In genomic region chr2:189440947-189441708, GRCh38 we compare ENCODE assay signal across 8 cellular contexts. TPM values are rescaled to one million over a fixed set of nuclear protein-coding genes. Genes with fewer than 3 reads are reported as not detected.
DNase-seq lines count a peak whose midpoint lies in the region; ATAC-seq, FAIRE-seq and TF ChIP-seq lines count a peak whose summit lies in the region.

Gene WDR75 (plus strand): TSS chr2:189441474. CDS start chr2:189441493, 19 bp downstream.

- H3K36me3 ChIP-seq in small intestine (ENCODE audit: control insufficient read depth in 2 of 2, insufficient read depth in 2 of 2, low read length in 2 of 2) = peaks cover 0 to 2% of the 10 kb centered on the region in 2 donors

- H3K27me3 ChIP-seq in small intestine (ENCODE audit: control insufficient read depth in 2 of 2, insufficient read depth in 2 of 2, low read length in 2 of 2) = no peaks in the 10 kb centered on the region

- DNase-seq in AG04449 (ENCODE audit: low read depth, low spot score) (peak; percentile 69), NCI-H2227 treated with DMSO at 0.1 percent for 48 hours (lab: John Stamatoyannopoulos, UW) (peak; percentile 100), cardiac fibroblast (ENCODE audit: low read depth in 2 of 2) (peak; percentile 96 to 97), iPS-NIHi11 (ENCODE audit: low spot score) (peak; percentile 91), small intestine (peak; percentile 96)

- ATAC-seq in GM18907 (IDR thresholded peaks at IDR 0.05; ENCODE audit: unreplicated experiment) (peak; percentile 94), HG03159 (IDR thresholded peaks at IDR 0.05; ENCODE audit: unreplicated experiment) (peak; percentile 87)

- no peaks in the 10 kb centered on the region for H3K9me3 ChIP-seq in small intestine (ENCODE audit: control insufficient read depth, low read depth)

- H3K27ac ChIP-seq in small intestine (ENCODE audit: low read depth in 1 of 2, low read length in 1 of 2) = peak within 1 kb of the TSS; percentile 94 to 96

- POLR2A ChIA-PET in AG04449 (lab: Yijun Ruan, JAX) = interaction anchor here (0.6 to 0.7 kb wide), 2 partner anchors 39 to 379 kb away, joined by 3 read pairs; no protein-coding TSS in a partner anchor

- peaks cover 2 to 16% of the 10 kb centered on the region in 2 donors for H3K4me1 ChIP-seq in small intestine (ENCODE audit: control insufficient read depth in 2 of 2, insufficient read depth in 1 of 2, low read depth in 1 of 2, low read length in 1 of 2)

- TF ChIP-seq CTCF in AG04449 (IDR thresholded peaks at IDR 0.05; ENCODE audit: insufficient read depth, low read length, missing control alignments) (no peak), WI38 (IDR thresholded peaks at IDR 0.05; ENCODE audit: low read depth, low read length) (no peak), cardiac fibroblast (IDR thresholded peaks at IDR 0.05; ENCODE audit: low read depth, low read length) (no peak)

- 0 to 1% (median 0%) methylated on average over 47 to 48 of the region's 48 CpGs for WGBS in small intestine, 3 donors

- CTCF ChIA-PET in AG04449 (lab: Yijun Ruan, JAX) = interaction anchor here (0.9 to 1.5 kb wide), 4 partner anchors 10 to 1860 kb away, joined by 3 to 5 read pairs (median 4); no protein-coding TSS in a partner anchor

- no peak for FAIRE-seq in small intestine (lab: Jason Lieb, UNC)

- H3K4me3 ChIP-seq in AG04449 (ENCODE audit: low read depth, low read length) (peak within 1 kb of the TSS; percentile 82), WI38 (ENCODE audit: low read depth, low read length) (peak within 1 kb of the TSS; percentile 96), cardiac fibroblast (replicated peaks in 1 of 2; ENCODE audit: low read depth in 2 of 2, low read length in 2 of 2) (peak within 1 kb of the TSS; percentile 78 to 81), small intestine (ENCODE audit: low read depth in 1 of 2, low read length in 2 of 2) (peak within 1 kb of the TSS; percentile 73 to 77)

RNA-seq across cellular contexts. Expression of gene WDR75, which starts in this region (rescaled TPM):
- polyA plus RNA-seq in small intestine = 10 to 100 TPM; 11.6 to 17.4 (median 13.9) TPM

Comparison
In these comparisons a context has a peak if more than half of its experiments do, and no peak if none do; other contexts are left out.
1. Peak in every context shown above with its lines: DNase-seq, ATAC-seq, H3K4me3 ChIP-seq and H3K27ac ChIP-seq.